Comparison of ENCODE assay signal across 8 cellular contexts in the genomic region with DNA sequence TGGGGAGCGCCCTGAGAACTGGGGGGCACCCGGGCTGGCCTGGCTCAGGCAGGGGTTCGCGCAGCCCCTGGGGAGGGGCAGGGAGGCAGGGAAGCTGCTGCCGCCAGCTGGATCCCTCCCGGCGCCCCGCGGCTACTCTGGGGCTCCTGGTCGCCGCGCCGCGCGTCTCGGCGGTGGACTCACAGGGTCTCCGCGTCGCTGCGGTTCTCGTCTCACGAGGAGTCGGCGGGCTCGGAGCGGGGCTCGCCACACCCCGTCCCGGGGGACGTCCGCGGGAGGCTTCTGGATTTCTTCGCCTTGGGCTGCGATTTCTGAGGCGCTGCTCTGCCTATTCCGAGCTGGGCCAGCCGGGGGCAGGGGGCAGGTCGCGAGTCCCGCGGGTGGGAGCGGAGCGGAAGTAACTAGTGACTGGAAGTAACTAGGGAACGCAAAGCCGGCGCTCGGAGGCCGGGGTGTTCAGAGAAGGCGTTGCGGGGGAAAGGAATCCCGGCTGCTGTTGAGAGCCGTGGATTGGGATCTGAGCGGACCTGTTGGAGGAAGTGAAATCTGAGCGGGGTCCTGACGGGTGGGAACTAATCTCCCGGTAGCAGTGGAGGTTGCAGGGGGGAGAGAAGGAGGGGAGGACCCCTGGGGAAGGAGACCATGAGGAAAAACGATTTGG. TPM values are rescaled to one million over a fixed set of nuclear protein-coding genes. Genes with fewer than 3 reads are reported as not detected.
DNase-seq lines count a peak whose midpoint lies in the region; ATAC-seq lines count a peak whose summit lies in the region.

No MANE protein-coding gene starts in this region.

- H3K27ac Mint-ChIP-seq in activated CD8-positive, alpha-beta T cell treated with anti-CD3 and anti-CD28 coated beads, Interleukin-2, amount 10 ng/mL, durations not matched to agents 7 days and 5 days = peak overlapping the region; percentile 79
- H3K27ac Mint-ChIP-seq in memory B cell = peak overlapping the region; percentile 93

- no peaks in the 10 kb centered on the region for H3K9me3 ChIP-seq in effector memory CD4-positive, alpha-beta T cell (ENCODE audit: control insufficient read depth, low read length)

- CTCF ChIA-PET in activated CD8-positive, alpha-beta T cell treated with anti-CD3 and anti-CD28 coated beads, Interleukin-2, amount 10 ng/mL, durations not matched to agents 7 days and 5 days (lab: Charles Lee) = interaction anchor here (1.4 kb wide), 1 partner anchor 177 kb away, joined by 4 read pairs; no protein-coding TSS in a partner anchor

- H3K27me3 ChIP-seq in effector memory CD4-positive, alpha-beta T cell (replicated peaks; ENCODE audit: control insufficient read depth, insufficient read depth, low read length, poor library complexity, severe bottlenecking) = no peaks in the 10 kb centered on the region

- ATAC-seq in GM18861 (IDR thresholded peaks at IDR 0.05; ENCODE audit: unreplicated experiment) (peak; percentile 26), HG03066 (IDR thresholded peaks at IDR 0.05; ENCODE audit: low read depth, unreplicated experiment) (peak; percentile 36), memory B cell (ENCODE audit: low read depth) (peak; percentile 48)
- peak; percentile 60 for ATAC-seq in activated CD8-positive, alpha-beta T cell treated with anti-CD3 and anti-CD28 coated beads, Interleukin-2, amount 10 ng/mL, durations not matched to agents 7 days and 5 days

- in situ Hi-C loops in ACHN (cut with HindIII; ENCODE audit: low pct_ligation_motif_present, low pct_unique_long_range_greater_than_20kb, low sequenced_read_pairs) = no loop called here

- H3K36me3 ChIP-seq in effector memory CD4-positive, alpha-beta T cell (ENCODE audit: control insufficient read depth, insufficient read depth, low read length) = no peaks in the 10 kb centered on the region

- peaks cover 19% of the 10 kb centered on the region for H3K27me3 Mint-ChIP-seq in activated CD8-positive, alpha-beta T cell treated with anti-CD3 and anti-CD28 coated beads, Interleukin-2, amount 10 ng/mL, durations not matched to agents 7 days and 5 days (ENCODE audit: low read depth)
- H3K27me3 Mint-ChIP-seq in memory B cell = no peaks in the 10 kb centered on the region

- H3K4me3 ChIP-seq in effector memory CD4-positive, alpha-beta T cell (ENCODE audit: insufficient read depth, low read depth, low read length, poor library complexity, severe bottlenecking) = peak overlapping the region; percentile 68

- peaks cover 10% of the 10 kb centered on the region for H3K4me1 ChIP-seq in effector memory CD4-positive, alpha-beta T cell (ENCODE audit: control insufficient read depth, insufficient read depth, low read length, poor library complexity, severe bottlenecking)

- no peaks in the 10 kb centered on the region for H3K9me3 Mint-ChIP-seq in activated CD8-positive, alpha-beta T cell treated with anti-CD3 and anti-CD28 coated beads, Interleukin-2, amount 10 ng/mL, durations not matched to agents 7 days and 5 days (ENCODE audit: insufficient read depth)
- no peaks in the 10 kb centered on the region for H3K9me3 Mint-ChIP-seq in memory B cell

- H3K4me1 Mint-ChIP-seq in activated CD8-positive, alpha-beta T cell treated with anti-CD3 and anti-CD28 coated beads, Interleukin-2, amount 10 ng/mL, durations not matched to agents 7 days and 5 days (ENCODE audit: low read depth) = peaks cover 14% of the 10 kb centered on the region
- peaks cover 12% of the 10 kb centered on the region for H3K4me1 Mint-ChIP-seq in memory B cell

- peak overlapping the region; percentile 92 for H3K4me3 Mint-ChIP-seq in activated CD8-positive, alpha-beta T cell treated with anti-CD3 and anti-CD28 coated beads, Interleukin-2, amount 10 ng/mL, durations not matched to agents 7 days and 5 days
- H3K4me3 Mint-ChIP-seq in memory B cell = peak overlapping the region; percentile 96

- H3K27ac ChIP-seq in effector memory CD4-positive, alpha-beta T cell (ENCODE audit: insufficient read depth, low read length, poor library complexity, severe bottlenecking) = peak overlapping the region; percentile 84

- DNase-seq in ACHN (peak; percentile 74), NCI-H526 (lab: John Stamatoyannopoulos, UW) (peak; percentile 79 to 90), memory B cell (ENCODE audit: low spot score in 2 of 2) (peak; percentile 75 to 80)
- DNase-seq in activated CD8-positive, alpha-beta T cell treated with anti-CD3 and anti-CD28 coated beads, Interleukin-2, amount 10 ng/mL, durations not matched to agents 7 days and 5 days = peak; percentile 73
- peak; percentile 48 to 59 (median 51) for DNase-seq in effector memory CD4-positive, alpha-beta T cell
- peak; percentile 24 for DNase-seq in stimulated activated CD8-positive, alpha-beta memory T cell treated with anti-CD3 and anti-CD28 coated beads, Interleukin-15, amount 100 ng/mL, for 1 hour (ENCODE audit: low read depth)

- H3K36me3 Mint-ChIP-seq in activated CD8-positive, alpha-beta T cell treated with anti-CD3 and anti-CD28 coated beads, Interleukin-2, amount 10 ng/mL, durations not matched to agents 7 days and 5 days (ENCODE audit: low read depth) = no peaks in the 10 kb centered on the region
- peaks cover 4% of the 10 kb centered on the region for H3K36me3 Mint-ChIP-seq in memory B cell

- POLR2A ChIA-PET in activated CD8-positive, alpha-beta T cell treated with anti-CD3 and anti-CD28 coated beads, Interleukin-2, amount 10 ng/mL, durations not matched to agents 7 days and 5 days (lab: Charles Lee) = interaction anchor here (1.0 kb wide), 2 partner anchors 62 to 225 kb away, joined by 3 read pairs; a partner anchor contains a TSS

RNA-seq across cellular contexts. Expression of a gene that starts 0.5 kb away (rescaled TPM):
- total RNA-seq in activated CD8-positive, alpha-beta T cell treated with anti-CD3 and anti-CD28 coated beads, Interleukin-2, amount 10 ng/mL, durations not matched to agents 7 days and 5 days = 10 to 100 TPM; 10.5 to 12.2 TPM

RNA-seq across cellular contexts. Expression of a gene that starts 49.8 kb away (rescaled TPM):
- total RNA-seq in activated CD8-positive, alpha-beta T cell treated with anti-CD3 and anti-CD28 coated beads, Interleukin-2, amount 10 ng/mL, durations not matched to agents 7 days and 5 days = 1 to 10 TPM; 2.4 to 2.7 TPM

Comparison
In these comparisons a context has a peak if more than half of its experiments do, and no peak if none do; other contexts are left out.
1. Peak in every context shown above with its lines: DNase-seq, ATAC-seq, H3K4me3 ChIP-seq and H3K27ac ChIP-seq.
2. DNase-seq: peak in every context shown above with its lines; median percentile 84 in NCI-H526; 78 in memory B cell; 74 in ACHN; 73 in activated CD8-positive, alpha-beta T cell treated with anti-CD3 and anti-CD28 coated beads, Interleukin-2, amount 10 ng/mL, durations not matched to agents 7 days and 5 days; 51 in effector memory CD4-positive, alpha-beta T cell; 24 in stimulated activated CD8-positive, alpha-beta memory T cell treated with anti-CD3 and anti-CD28 coated beads, Interleukin-15, amount 100 ng/mL, for 1 hour.